ENCODE assay signal across 8 cellular contexts in genomic region chr22:29305836-29306174, GRCh38. TPM values are rescaled to one million over a fixed set of nuclear protein-coding genes. Genes with fewer than 3 reads are reported as not detected.
DNase-seq lines count a peak whose midpoint lies in the region; ATAC-seq, FAIRE-seq and TF ChIP-seq lines count a peak whose summit lies in the region.

No MANE protein-coding gene starts in this region.

- H3K36me3 Mint-ChIP-seq in T-helper 1 cell treated with Interleukin-12 subunit alpha and Interleukin-12 subunit beta and Interleukin-4 antibody, amounts not matched to agents 30 μg/mL and 1 μg/mL, for 36 hours (ENCODE audit: low read depth) = peaks cover 4% of the 10 kb centered on the region

- no peak for TF ChIP-seq CTCF in VCaP (conservative IDR thresholded peaks at IDR 0.05)
- TF ChIP-seq CTCF in gastroesophageal sphincter (IDR thresholded peaks at IDR 0.05) = no peak
- TF ChIP-seq CTCF in spleen (IDR thresholded peaks at IDR 0.05 in 8 of 11, conservative IDR thresholded peaks at IDR 0.05 in 3 of 11) = no peak

- peaks cover 4% of the 10 kb centered on the region for H3K27me3 Mint-ChIP-seq in T-helper 1 cell treated with Interleukin-12 subunit alpha and Interleukin-12 subunit beta and Interleukin-4 antibody, amounts not matched to agents 30 μg/mL and 1 μg/mL, for 36 hours (ENCODE audit: low read depth)

- H3K27ac ChIP-seq in VCaP = peak overlapping the region; percentile 88
- H3K27ac ChIP-seq in gastroesophageal sphincter = peak overlapping the region in 3 of 4 donors; percentile 92 to 97 (median 97)
- H3K27ac ChIP-seq in spleen = peak overlapping the region in 4 of 8 donors; percentile 82 to 89 (median 84)

- H3K9me3 Mint-ChIP-seq in T-helper 1 cell treated with Interleukin-12 subunit alpha and Interleukin-12 subunit beta and Interleukin-4 antibody, amounts not matched to agents 30 μg/mL and 1 μg/mL, for 36 hours = no peaks in the 10 kb centered on the region

- H3K36me3 ChIP-seq in gastroesophageal sphincter (peaks cover 0 to 11% of the 10 kb centered on the region in 2 donors), spleen (peaks cover 0 to 13% (median 5%) of the 10 kb centered on the region in 6 donors)

- H3K9me3 ChIP-seq in gastroesophageal sphincter = no peaks in the 10 kb centered on the region
- no peaks in the 10 kb centered on the region for H3K9me3 ChIP-seq in spleen

- DNase-seq in T-helper 1 cell = no peak
- DNase-seq in spleen = no peak
- no peak for DNase-seq in SK-N-DZ (ENCODE audit: low spot score)
- no peak for DNase-seq in H54 (ENCODE audit: insufficient read length, low spot score)
- no peak for DNase-seq in GM19240 (ENCODE audit: insufficient read length, low spot score)

- H3K4me1 ChIP-seq in gastroesophageal sphincter (peaks cover 3 to 71% (median 43%) of the 10 kb centered on the region in 3 donors), spleen (peaks cover 24 to 77% (median 61%) of the 10 kb centered on the region in 6 donors)

- TF ChIP-seq POLR2A in gastroesophageal sphincter (IDR thresholded peaks at IDR 0.05) = no peak
- no peak for TF ChIP-seq POLR2A in spleen (IDR thresholded peaks at IDR 0.05)
- no peak for TF ChIP-seq POLR2A in H54 (IDR thresholded peaks at IDR 0.05; ENCODE audit: low read depth, low read length)

- H3K4me1 Mint-ChIP-seq in T-helper 1 cell treated with Interleukin-12 subunit alpha and Interleukin-12 subunit beta and Interleukin-4 antibody, amounts not matched to agents 30 μg/mL and 1 μg/mL, for 36 hours (ENCODE audit: low read depth) = peaks cover 9% of the 10 kb centered on the region

- H3K27me3 ChIP-seq in gastroesophageal sphincter (no peaks in the 10 kb centered on the region), spleen (replicated peaks in 1 of 7) (peaks cover 0 to 43% (median 9%) of the 10 kb centered on the region in 7 donors)

- 38 to 60% methylated on average over 1 to 3 of the region's 7 CpGs for WGBS in gastroesophageal sphincter (ENCODE audit: low coverage in 1 of 2), 2 donors
- WGBS in spleen, 5 donors = 48 to 61% (median 56%) methylated on average over 6 to 7 of the region's 7 CpGs

- intact Hi-C loops in spleen (cut with DNase I; ENCODE audit: low total_unique reads) = no loop called here

- TF ChIP-seq EP300 in gastroesophageal sphincter (IDR thresholded peaks at IDR 0.05) = no peak

- no peak for FAIRE-seq in H54 (lab: Jason Lieb, UNC)

- H3K4me3 Mint-ChIP-seq in T-helper 1 cell treated with Interleukin-12 subunit alpha and Interleukin-12 subunit beta and Interleukin-4 antibody, amounts not matched to agents 30 μg/mL and 1 μg/mL, for 36 hours = peak overlapping the region; percentile 74

- peak overlapping the region in 1 of 2 donors; percentile 95 for H3K4me3 ChIP-seq in gastroesophageal sphincter
- H3K4me3 ChIP-seq in spleen = peak overlapping the region; percentile 60 to 89 (median 72)

- no peak overlapping the region for H3K27ac Mint-ChIP-seq in T-helper 1 cell treated with Interleukin-12 subunit alpha and Interleukin-12 subunit beta and Interleukin-4 antibody, amounts not matched to agents 30 μg/mL and 1 μg/mL, for 36 hours

- ATAC-seq in gastroesophageal sphincter = no peak

RNA-seq across cellular contexts. Expression of gene GAS2L1, which starts 0.6 kb away (rescaled TPM):
- total RNA-seq in gastroesophageal sphincter = 10 to 100 TPM; 17.8 to 65.5 (median 36.8) TPM
- 10 to 100 TPM; 13.8 to 41.5 (median 35.4) TPM for total RNA-seq in spleen
- 10 to 100 TPM in 1 of 3 donors, 1 to 10 TPM in 2; 7.0 to 21.7 (median 8.5) TPM for polyA plus RNA-seq in spleen
- 4.5 and 4.6 TPM in 2 replicates for polyA plus RNA-seq in SK-N-DZ (2014; cell fraction: cytosol; rRNA removed)
- polyA plus RNA-seq in SK-N-DZ (2014; cell fraction: nucleus; rRNA removed) = 7.8 and 10.7 TPM in 2 replicates

RNA-seq across cellular contexts. Expression of gene RASL10A, which starts 9.7 kb away (rescaled TPM):
- total RNA-seq in gastroesophageal sphincter (under 1 TPM in 3 of 4 donors, not detected in 1; 0.40 to 0.73 (median 0.72) TPM), spleen (1 to 10 TPM in 5 of 7 donors, under 1 TPM in 2; 0.54 to 4.6 (median 2.0) TPM)
- polyA plus RNA-seq in spleen = 1 to 10 TPM; 1.8 to 6.1 (median 2.9) TPM
- polyA plus RNA-seq in SK-N-DZ (2014; cell fraction: cytosol; rRNA removed) = 1.0 TPM in 1 of 2 replicates, not detected in the other
- polyA plus RNA-seq in SK-N-DZ (2014; cell fraction: nucleus; rRNA removed) = 1.4 and 6.4 TPM in 2 replicates

RNA-seq across cellular contexts. Expression of gene EWSR1, which starts 37.7 kb away (rescaled TPM):
- total RNA-seq in gastroesophageal sphincter (100 to 1,000 TPM; 169 to 209 (median 204) TPM), spleen (100 to 1,000 TPM; 181 to 282 (median 266) TPM)
- polyA plus RNA-seq in spleen = 100 to 1,000 TPM; 127 to 207 (median 204) TPM
- polyA plus RNA-seq in SK-N-DZ (2014; cell fraction: cytosol; rRNA removed) = 186 and 209 TPM in 2 replicates
- 411 and 553 TPM in 2 replicates for polyA plus RNA-seq in SK-N-DZ (2014; cell fraction: nucleus; rRNA removed)

RNA-seq across cellular contexts. Expression of gene RHBDD3, which starts 38.0 kb away (rescaled TPM):
- total RNA-seq in gastroesophageal sphincter (10 to 100 TPM in 3 of 4 donors, 1 to 10 TPM in 1; 7.2 to 27.7 (median 19.6) TPM), spleen (10 to 100 TPM; 17.6 to 45.8 (median 24.7) TPM)
- 10 to 100 TPM; 16.3 to 36.5 (median 23.9) TPM for polyA plus RNA-seq in spleen
- polyA plus RNA-seq in SK-N-DZ (2014; cell fraction: cytosol; rRNA removed) = 92.4 and 120 TPM in 2 replicates
- 74.4 and 98.6 TPM in 2 replicates for polyA plus RNA-seq in SK-N-DZ (2014; cell fraction: nucleus; rRNA removed)
